Comparison of ENCODE assay signal across 16 cellular contexts in the genomic region with DNA sequence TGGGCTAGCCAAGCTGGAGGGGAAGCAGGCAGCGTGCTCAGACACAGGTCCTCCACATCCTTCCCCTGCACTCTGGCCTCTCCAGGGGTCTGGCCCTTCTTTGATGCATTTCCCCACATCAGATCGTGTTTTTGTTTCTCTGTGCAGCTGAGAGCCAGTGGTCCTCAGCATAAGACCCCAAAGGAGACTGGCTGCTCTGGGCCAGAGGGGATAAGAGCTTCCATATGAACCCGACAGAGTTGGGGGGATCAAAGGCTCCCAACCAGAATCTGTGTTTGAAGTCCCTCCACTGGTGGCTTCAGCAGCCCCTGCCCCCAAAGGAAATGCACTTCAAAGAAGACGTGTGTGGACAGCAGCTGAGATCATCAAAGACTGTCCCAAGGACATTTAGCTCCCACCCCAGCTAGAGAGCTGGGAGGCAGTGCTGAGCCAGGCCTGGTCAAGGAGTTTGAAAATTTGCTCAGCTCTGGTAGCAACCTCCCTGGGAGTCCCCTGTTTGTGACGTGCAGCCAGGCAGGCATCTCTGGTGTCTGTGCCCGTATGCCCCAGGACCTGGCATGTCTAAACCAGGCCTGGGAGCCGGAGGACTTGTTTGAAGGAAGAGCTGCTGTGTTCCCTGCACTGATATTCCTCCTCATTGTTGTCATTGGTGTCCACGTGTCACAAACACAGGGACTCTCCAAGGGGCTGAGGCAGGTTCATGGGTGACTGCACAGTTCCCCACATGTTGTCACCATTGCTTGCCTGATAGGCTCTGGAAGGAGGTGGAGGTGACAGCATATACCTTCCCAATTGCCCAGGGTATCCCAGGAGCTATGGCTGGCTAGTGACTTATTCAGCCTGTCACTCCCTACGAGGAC.
DNase-seq lines count a peak whose midpoint lies in the region; ATAC-seq and TF ChIP-seq lines count a peak whose summit lies in the region.
"Had no signal": no experiment of that assay in that cellular context is flagged by ENCODE, and none has a peak within 500 bp of the region (broad histone marks: within the 10 kb centered on the region; RNA-seq: fewer than 3 reads in every experiment).

No MANE protein-coding gene starts in this region.

- WGBS in mesendoderm (ENCODE audit: extremely low coverage, insufficient coverage, low lambda C conversion rate): no CpG with 5 or more reads among the region's 9 CpGs
- 75 to 81% methylated on average over 9 of the region's 9 CpGs for WGBS in lower leg skin, 2 donors

- H3K79me1 ChIP-seq in mesendoderm (ENCODE audit: low read length): peaks cover 4% of the 10 kb centered on the region

- H3K9ac ChIP-seq in HUES48 (ENCODE audit: low read depth, low read length) (no peak overlapping the region), mesendoderm (ENCODE audit: low read length) (peak overlapping the region; percentile 51)
- H3K9ac ChIP-seq: BLaER1 treated with 17β-estradiol and CSF1 and Interleukin-3, amounts not matched to agents 10 nM and 100 nM had no signal

- no peak overlapping the region for H2AK5ac ChIP-seq in mesendoderm (ENCODE audit: low read length)

- H3K27me3 ChIP-seq in GM23338 (ENCODE audit: insufficient read depth) (no peaks in the 10 kb centered on the region), HUES48 (ENCODE audit: control insufficient read depth, insufficient read depth, low read length) (no peaks in the 10 kb centered on the region), mesendoderm (ENCODE audit: insufficient read depth, low read length, poor library complexity) (no peaks in the 10 kb centered on the region)
- H3K27me3 ChIP-seq: BLaER1 treated with 17β-estradiol and CSF1 and Interleukin-3, amounts not matched to agents 10 nM and 100 nM had no signal

- no peak overlapping the region for H2AFZ ChIP-seq in GM23338
- H2AFZ ChIP-seq: PC-9 had no signal

- peak overlapping the region; percentile 77 for H3K18ac ChIP-seq in mesendoderm (ENCODE audit: low read length)

- H3F3A ChIP-seq in GM23338 (replicated peaks; ENCODE audit: low read depth): no peaks in the 10 kb centered on the region

- H3K79me2 ChIP-seq in GM23338 (replicated peaks; ENCODE audit: insufficient read depth) (no peaks in the 10 kb centered on the region), mesendoderm (ENCODE audit: control insufficient read depth, insufficient read depth, low read length) (no peaks in the 10 kb centered on the region)

- H3K56ac ChIP-seq in mesendoderm (ENCODE audit: low read length): peak overlapping the region; percentile 73

- H2BK15ac ChIP-seq in mesendoderm (replicated peaks; ENCODE audit: low read depth): no peak overlapping the region

- no peaks in the 10 kb centered on the region; the same call in 1 of the 2 replicates for H3K36me3 ChIP-seq in GM23338 (ENCODE audit: insufficient read depth)
- H3K36me3 ChIP-seq in HUES48 (ENCODE audit: control insufficient read depth, insufficient read depth, low read length): peaks cover 69% of the 10 kb centered on the region
- peaks cover 20% of the 10 kb centered on the region for H3K36me3 ChIP-seq in mesendoderm (ENCODE audit: control insufficient read depth, insufficient read depth, low read length)

- H3K9me2 ChIP-seq in GM23338 (ENCODE audit: insufficient read depth): no peaks in the 10 kb centered on the region

- in situ Hi-C loops in KBM-7 (cut with MboI; ENCODE audit: low pct_unique_long_range_greater_than_20kb, low sequenced_read_pairs): no loop called here

- TF ChIP-seq CTCF in GM23338 (conservative IDR thresholded peaks at IDR 0.05; ENCODE audit: low read depth in 2 of 2) (no peak), lower leg skin (IDR thresholded peaks at IDR 0.05) (no peak)

- peaks cover 4% of the 10 kb centered on the region; the same call in 1 of the 2 replicates for H3K4me1 ChIP-seq in GM23338 (ENCODE audit: insufficient read depth)
- peaks cover 11% of the 10 kb centered on the region; the same call in 1 of the 2 replicates for H3K4me1 ChIP-seq in HUES48 (ENCODE audit: control insufficient read depth, insufficient read depth, low read length)
- H3K4me1 ChIP-seq in mesendoderm (ENCODE audit: control insufficient read depth, low read depth, low read length): peaks cover 18% of the 10 kb centered on the region
- H3K4me1 ChIP-seq: BLaER1 treated with 17β-estradiol and CSF1 and Interleukin-3, amounts not matched to agents 10 nM and 100 nM had no signal

- no peak overlapping the region for H4K8ac ChIP-seq in mesendoderm (ENCODE audit: low read depth, low read length)

- H4K20me1 ChIP-seq in GM23338 (replicated peaks; ENCODE audit: insufficient read depth): no peaks in the 10 kb centered on the region

- TF ChIP-seq POLR2A in lower leg skin (IDR thresholded peaks at IDR 0.05): no peak

- no peaks in the 10 kb centered on the region for H3K9me3 Mint-ChIP-seq in GM23338

- H2BK120ac ChIP-seq in mesendoderm (ENCODE audit: low read depth, low read length): no peak overlapping the region

- peak overlapping the region; percentile 89 for H3K23ac ChIP-seq in mesendoderm (ENCODE audit: low read length)

- H3K9me3 ChIP-seq in HUES48 (ENCODE audit: control insufficient read depth, insufficient read depth, low read length): no peaks in the 10 kb centered on the region
- H3K9me3 ChIP-seq: BLaER1 treated with 17β-estradiol and CSF1 and Interleukin-3, amounts not matched to agents 10 nM and 100 nM had no signal

- peak overlapping the region; percentile 74; the same call in 1 of the 2 replicates for H3K27ac Mint-ChIP-seq in GM23338

- H3K4me1 Mint-ChIP-seq in GM23338: peaks cover 16% of the 10 kb centered on the region; the same call in 2 of the 3 replicates

- H3K27me3 Mint-ChIP-seq in GM23338 (ENCODE audit: insufficient read depth, low read depth, poor library complexity): peaks cover 8% of the 10 kb centered on the region

- H3K4me2 ChIP-seq in GM23338 (no peak overlapping the region), mesendoderm (ENCODE audit: low read length) (no peak overlapping the region)
- H3K4me2 ChIP-seq: BLaER1 treated with 17β-estradiol and CSF1 and Interleukin-3, amounts not matched to agents 10 nM and 100 nM; PC-9 had no signal

- peak overlapping the region; percentile 86 for H2BK5ac ChIP-seq in mesendoderm (ENCODE audit: low read length)

- H3K36me3 Mint-ChIP-seq in GM23338 (ENCODE audit: low read depth): peaks cover 82% of the 10 kb centered on the region

- intact Hi-C loops in lower leg skin (cut with DNase I; ENCODE audit: low total_unique reads): no loop called here

- no peak overlapping the region for H4K5ac ChIP-seq in mesendoderm (ENCODE audit: low read length)

- H3K27ac ChIP-seq in GM23338 (ENCODE audit: low read depth): no peak overlapping the region
- peak overlapping the region; percentile 86 for H3K27ac ChIP-seq in HUES48 (ENCODE audit: low read depth, low read length)
- H3K27ac ChIP-seq in mesendoderm (ENCODE audit: low read depth, low read length): peak overlapping the region; percentile 95
- H3K27ac ChIP-seq: BLaER1 treated with 17β-estradiol and CSF1 and Interleukin-3, amounts not matched to agents 10 nM and 100 nM; PC-9; SK-N-MC had no signal

- DNase-seq in ELF-1 (ENCODE audit: low read depth, low spot score) (peak; percentile 46), GM23338 (ENCODE audit: low spot score) (no peak), mesendoderm (peak; percentile 57), KBM-7 (no peak), lower leg skin (ENCODE audit: low spot score in 2 of 2) (no peak)
- DNase-seq in NK-92 treated with Interleukin-12 subunit alpha and Interleukin-12 subunit beta, amount 100 ng/mL, for 24 hours (lab: John Stamatoyannopoulos, UW): no peak
- DNase-seq: DMS 273 treated with DMSO at 0.1 percent for 48 hours, NCI-H1092, NCI-H2107, NCI-H345, PC-9 had no signal

- H3K4me3 ChIP-seq in GM23338 (no peak overlapping the region), HUES48 (ENCODE audit: low read depth, low read length) (no peak overlapping the region), mesendoderm (ENCODE audit: low read length) (no peak overlapping the region), lower leg skin (ENCODE audit: low read depth, poor library complexity, severe bottlenecking) (no peak overlapping the region)
- H3K4me3 ChIP-seq: BLaER1 treated with 17β-estradiol and CSF1 and Interleukin-3, amounts not matched to agents 10 nM and 100 nM; K562; PC-9; SK-N-MC had no signal

- H3K4ac ChIP-seq in mesendoderm (ENCODE audit: low read depth, low read length): peak overlapping the region; percentile 70

- no peak for ATAC-seq in GM23338
- ATAC-seq in HG02840 (IDR thresholded peaks at IDR 0.05; ENCODE audit: low FRiP score, unreplicated experiment): no peak
- ATAC-seq: K562 had no signal

- no peak overlapping the region for H3K4me3 Mint-ChIP-seq in GM23338

TF ChIP-seq in GM23338, 12 proteins besides CTCF, POLR2A, EP300 and RAD21:
- TF ChIP-seq POLR2AphosphoS5 (IDR thresholded peaks at IDR 0.05; ENCODE audit: low read depth) (no peak), ZNF331 (CRISPR knock-in tag; IDR thresholded peaks at IDR 0.05; ENCODE audit: low read depth) (no peak), EZH2phosphoT487 (IDR thresholded peaks at IDR 0.05; ENCODE audit: unreplicated experiment) (no peak), EZH2 (IDR thresholded peaks at IDR 0.05; ENCODE audit: low read depth, unreplicated experiment) (no peak), CREB1 (CRISPR knock-in tag; IDR thresholded peaks at IDR 0.05; ENCODE audit: low read depth) (no peak)

Comparison
In these comparisons a context has a peak if more than half of its experiments do, and no peak if none do; other contexts are left out.
1. DNase-seq: peak in ELF-1 (single experiment) and mesendoderm (single experiment); none in GM23338 (single experiment), KBM-7 (single experiment), lower leg skin (0 of 2) and NK-92 treated with Interleukin-12 subunit alpha and Interleukin-12 subunit beta, amount 100 ng/mL, for 24 hours (single experiment).